22 cellular contexts compared by ENCODE assay signal in the genomic region with DNA sequence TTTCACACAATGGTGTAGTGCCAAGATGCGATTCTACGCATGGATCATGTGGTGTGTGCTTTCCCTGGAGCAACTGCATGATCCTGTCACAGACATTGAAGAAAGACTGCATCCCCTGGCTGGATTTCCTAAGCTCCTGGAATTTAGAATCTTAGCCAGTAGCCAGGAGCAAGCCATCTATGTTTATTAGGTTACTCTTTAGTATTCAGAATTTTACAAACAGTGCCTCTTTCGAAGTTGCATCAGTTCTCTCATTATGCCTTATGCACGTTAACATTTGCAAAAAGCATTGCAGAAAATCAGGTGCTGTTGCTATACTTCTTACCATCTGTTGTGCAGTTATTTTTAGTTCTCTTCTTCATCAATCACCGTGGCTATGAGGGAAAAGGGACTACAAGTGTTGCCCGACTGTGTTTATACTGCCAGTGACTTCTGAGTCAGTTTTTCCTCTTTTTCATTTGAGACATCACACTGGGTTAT.
DNase-seq lines count a peak whose midpoint lies in the region; ATAC-seq and TF ChIP-seq lines count a peak whose summit lies in the region.
"Had no signal": no experiment of that assay in that cellular context is flagged by ENCODE, and none has a peak within 500 bp of the region (broad histone marks: within the 10 kb centered on the region; RNA-seq: fewer than 3 reads in every experiment).

No MANE protein-coding gene starts in this region.

- H3K4me1 ChIP-seq in gastroesophageal sphincter: peaks cover 0 to 14% (median 0%) of the 10 kb centered on the region in 3 donors
- H3K4me1 ChIP-seq: right lobe of liver, SJCRH30 had no signal

- no peak for TF ChIP-seq EP300 in gastroesophageal sphincter (IDR thresholded peaks at IDR 0.05)

- no peak for TF ChIP-seq POLR2A in gastroesophageal sphincter (IDR thresholded peaks at IDR 0.05)

- H3K9me3 Mint-ChIP-seq in HFFc6: peaks cover 18% of the 10 kb centered on the region

- no peak for TF ChIP-seq CTCF in AG10803 (conservative IDR thresholded peaks at IDR 0.05; ENCODE audit: low read length)
- no peak for TF ChIP-seq CTCF in HFFc6 (IDR thresholded peaks at IDR 0.05)
- TF ChIP-seq CTCF in gastroesophageal sphincter (IDR thresholded peaks at IDR 0.05): no peak

- H3K4me3 ChIP-seq in AG10803 (ENCODE audit: low read length) (no peak overlapping the region), gastroesophageal sphincter (no peak overlapping the region)
- H3K4me3 ChIP-seq: hepatocyte, right lobe of liver, SJCRH30 had no signal

- H3K4me1 Mint-ChIP-seq in HFFc6 (ENCODE audit: low read depth): peaks cover 23% of the 10 kb centered on the region

- H3K27ac Mint-ChIP-seq in HFFc6: no peak overlapping the region

- WGBS in gastroesophageal sphincter (ENCODE audit: low coverage in 1 of 2), 2 donors: 9 to 17% methylated on average over 6 of the region's 6 CpGs

- H3K27me3 ChIP-seq in gastroesophageal sphincter: no peaks in the 10 kb centered on the region
- H3K27me3 ChIP-seq: hepatocyte, right lobe of liver, SJCRH30 had no signal

- ATAC-seq in gastroesophageal sphincter (peak; percentile 57), HG03469 (IDR thresholded peaks at IDR 0.05; ENCODE audit: unreplicated experiment) (no peak)
- ATAC-seq: right lobe of liver had no signal

- H3K36me3 Mint-ChIP-seq in HFFc6 (ENCODE audit: low read depth): peaks cover 11% of the 10 kb centered on the region; the same call in 1 of the 2 replicates

- in situ Hi-C loops in ACHN (cut with HindIII; ENCODE audit: low pct_ligation_motif_present, low pct_unique_long_range_greater_than_20kb, low sequenced_read_pairs): no loop called here

- DNase-seq in AG10803 (ENCODE audit: low read depth) (peak; percentile 65), HFFc6 (peak; percentile 7), astrocyte of the hippocampus (ENCODE audit: low read depth, low spot score) (peak; percentile 13), ACHN (no peak), NCI-H1105 treated with DMSO at 0.1 percent for 48 hours (lab: John Stamatoyannopoulos, UW) (no peak)
- DNase-seq in stimulated activated CD4-positive, alpha-beta T cell treated with anti-CD3 and anti-CD28 coated beads, Interleukin-4, amount 100 ng/mL, for 24 hours: no peak
- DNase-seq: activated CD4-positive, alpha-beta T cell treated with anti-CD3 and anti-CD28 coated beads for 1 hour; activated naive CD4-positive, alpha-beta T cell; aorta; cortex of kidney; midbrain; NCI-H1436 treated with DMSO at 0.1 percent for 48 hours; NCI-H510A; right lobe of liver; SJCRH30; stimulated activated CD4-positive, alpha-beta T cell treated with anti-CD3 and anti-CD28 coated beads, Interleukin-1b, Interleukin-23, amount 100 ng/mL, for 48 hours; T-helper 9 cell had no signal

- H3K27ac ChIP-seq in gastroesophageal sphincter: peak overlapping the region in 1 of 4 donors; percentile 24
- H3K27ac ChIP-seq: epithelial cell of prostate, hepatocyte, KMS-11, right lobe of liver, SJCRH30 had no signal

- H3K9me3 ChIP-seq in gastroesophageal sphincter: no peaks in the 10 kb centered on the region
- H3K9me3 ChIP-seq: right lobe of liver, SJCRH30 had no signal

- H3K27me3 Mint-ChIP-seq in HFFc6 (ENCODE audit: insufficient read depth): no peaks in the 10 kb centered on the region

- no peaks in the 10 kb centered on the region for H3K36me3 ChIP-seq in gastroesophageal sphincter
- H3K36me3 ChIP-seq: right lobe of liver, SJCRH30 had no signal

- 0 out of 2 replicates have a peak overlapping the region, but pooled peaks have one; percentile 13 for H3K4me3 Mint-ChIP-seq in HFFc6

Comparison
In these comparisons a context has a peak if more than half of its experiments do, and no peak if none do; other contexts are left out.
1. DNase-seq: peak in AG10803 (single experiment), HFFc6 (single experiment) and astrocyte of the hippocampus (single experiment); none in ACHN (single experiment), stimulated activated CD4-positive, alpha-beta T cell treated with anti-CD3 and anti-CD28 coated beads, Interleukin-4, amount 100 ng/mL, for 24 hours (single experiment) and NCI-H1105 treated with DMSO at 0.1 percent for 48 hours (single experiment).